15 cellular contexts compared by ENCODE assay signal in genomic region chr22:37237371-37238268, GRCh38. TPM values are rescaled to one million over a fixed set of nuclear protein-coding genes. Genes with fewer than 3 reads are reported as not detected.
DNase-seq lines count a peak whose midpoint lies in the region; ATAC-seq and TF ChIP-seq lines count a peak whose summit lies in the region.
"Had no signal": no experiment of that assay in that cellular context is flagged by ENCODE, and none has a peak within 500 bp of the region (broad histone marks: within the 10 kb centered on the region; RNA-seq: fewer than 3 reads in every experiment).

No MANE protein-coding gene starts in this region.

- H3K27me3 Mint-ChIP-seq in T-cell = no peaks in the 10 kb centered on the region
- H3K27me3 Mint-ChIP-seq in effector memory CD8-positive, alpha-beta T cell = no peaks in the 10 kb centered on the region

- TF ChIP-seq POLR2A in sigmoid colon (IDR thresholded peaks at IDR 0.05) = no peak
- no peak for TF ChIP-seq POLR2A in stomach (IDR thresholded peaks at IDR 0.05)

- peak; percentile 28 for DNase-seq in activated CD4-positive, CD25-positive, alpha-beta regulatory T cell treated with anti-CD3 and anti-CD28 coated beads, Interleukin-2, amount 50 U/mL, for 72 hours
- DNase-seq in T-cell (peak in 3 of 34 experiments; percentile 23 to 59 (median 48)), sigmoid colon (peak; percentile 39), NOMO-1 treated with dmso at 0.1 percent for 144 hours (lab: John Stamatoyannopoulos, UW; ENCODE audit: unreplicated experiment) (no peak), stomach (no peak)
- DNase-seq in effector memory CD8-positive, alpha-beta T cell = no peak
- DNase-seq: GF-D8, NCI-H1694, PC-9, testis had no signal

- peak overlapping the region; percentile 99 for H3K27ac Mint-ChIP-seq in T-cell
- peak overlapping the region; percentile 93 to 96 for H3K27ac Mint-ChIP-seq in effector memory CD8-positive, alpha-beta T cell

- no peak overlapping the region for H3K4me3 ChIP-seq in sigmoid colon
- no peak overlapping the region for H3K4me3 ChIP-seq in stomach
- H3K4me3 ChIP-seq: A549, PC-9, testis had no signal

- peak overlapping the region; percentile 80 to 97 (median 82) for H3K4me3 Mint-ChIP-seq in T-cell
- peak overlapping the region; percentile 88 to 98 for H3K4me3 Mint-ChIP-seq in effector memory CD8-positive, alpha-beta T cell
- H3K4me3 Mint-ChIP-seq: nephron had no signal

- peaks cover 0 to 82% (median 37%) of the 10 kb centered on the region in 3 donors for H3K27me3 ChIP-seq in sigmoid colon
- H3K27me3 ChIP-seq in stomach = peaks cover 0 to 89% (median 5%) of the 10 kb centered on the region in 3 donors
- H3K27me3 ChIP-seq: testis had no signal

- TF ChIP-seq CTCF in sigmoid colon (IDR thresholded peaks at IDR 0.05) = no peak
- no peak for TF ChIP-seq CTCF in stomach (IDR thresholded peaks at IDR 0.05)

- 78 to 83% methylated on average over 20 of the region's 20 CpGs for WGBS in sigmoid colon, 2 donors
- 66 to 78% (median 75%) methylated on average over 20 of the region's 20 CpGs for WGBS in stomach, 5 donors

- intact Hi-C loops in sigmoid colon (cut with DNase I) (no loop called here), stomach (cut with DNase I; ENCODE audit: low total_unique reads) (no loop called here)

- no peaks in the 10 kb centered on the region for H3K9me3 ChIP-seq in sigmoid colon
- no peaks in the 10 kb centered on the region for H3K9me3 ChIP-seq in stomach
- H3K9me3 ChIP-seq: A549, testis had no signal

- H3K36me3 ChIP-seq in sigmoid colon (no peaks in the 10 kb centered on the region), stomach (peaks cover 0 to 7% (median 0%) of the 10 kb centered on the region in 4 donors)

- no peaks in the 10 kb centered on the region for H3K4me1 ChIP-seq in sigmoid colon
- H3K4me1 ChIP-seq in stomach = peaks cover 0 to 77% (median 13%) of the 10 kb centered on the region in 4 donors

- peaks cover 96 to 100% (median 98%) of the 10 kb centered on the region in 3 donors for H3K4me1 Mint-ChIP-seq in T-cell
- H3K4me1 Mint-ChIP-seq in effector memory CD8-positive, alpha-beta T cell (ENCODE audit: low read depth in 2 of 2) = peaks cover 91 to 92% of the 10 kb centered on the region in 2 donors
- H3K4me1 Mint-ChIP-seq: nephron had no signal

- ATAC-seq in activated CD4-positive, CD25-positive, alpha-beta regulatory T cell treated with anti-CD3 and anti-CD28 coated beads, Interleukin-2, amount 50 U/mL, for 24 hours = no peak
- peak in 1 of 4 experiments; percentile 13 for ATAC-seq in T-cell (replicated peaks in 1 of 4)
- no peak for ATAC-seq in effector memory CD8-positive, alpha-beta T cell (replicated peaks)
- no peak for ATAC-seq in HG02870 (IDR thresholded peaks at IDR 0.05; ENCODE audit: unreplicated experiment)
- ATAC-seq: A549 had no signal

- peaks cover 50% of the 10 kb centered on the region for H3K36me3 Mint-ChIP-seq in T-cell
- peaks cover 90% of the 10 kb centered on the region for H3K36me3 Mint-ChIP-seq in effector memory CD8-positive, alpha-beta T cell (ENCODE audit: insufficient read depth)

- POLR2A ChIA-PET in T-cell (lab: Charles Lee) = interaction anchor here in 1 of 2 donors (0.9 kb wide), 1 partner anchor 72 kb away, joined by 3 read pairs; no protein-coding TSS in a partner anchor

- no peak overlapping the region for H3K27ac ChIP-seq in sigmoid colon
- H3K27ac ChIP-seq in stomach = peak overlapping the region in 2 of 5 donors; percentile 9 to 46
- H3K27ac ChIP-seq: A549, PC-9, testis had no signal

- no peaks in the 10 kb centered on the region for H3K9me3 Mint-ChIP-seq in T-cell
- H3K9me3 Mint-ChIP-seq in effector memory CD8-positive, alpha-beta T cell = no peaks in the 10 kb centered on the region
- H3K9me3 Mint-ChIP-seq: nephron had no signal

- TF ChIP-seq EP300 in sigmoid colon (IDR thresholded peaks at IDR 0.05) = no peak
- TF ChIP-seq EP300 in stomach (IDR thresholded peaks at IDR 0.05) = no peak

- CTCF ChIA-PET in T-cell (lab: Charles Lee) = interaction anchor here (0.9 to 3.4 kb wide), 9 partner anchors 8 to 158 kb away, joined by 3 to 36 read pairs (median 6); no protein-coding TSS in a partner anchor

RNA-seq across cellular contexts. Expression of gene RAC2, which starts 6.4 kb away (rescaled TPM):
- total RNA-seq in T-cell = 100 to 1,000 TPM; 353 to 413 (median 385) TPM
- 1 to 10 TPM; 3.0 to 8.0 (median 5.0) TPM for total RNA-seq in sigmoid colon
- polyA plus RNA-seq in sigmoid colon = 100 to 1,000 TPM in 1 of 3 donors, 10 to 100 TPM in 2; 14.8 to 138 (median 17.4) TPM
- 10 to 100 TPM in 3 of 5 donors, 1 to 10 TPM in 2; 1.8 to 50.4 (median 14.2) TPM for total RNA-seq in stomach
- 10 to 100 TPM; 17.6 to 23.8 (median 22.8) TPM for polyA plus RNA-seq in stomach

RNA-seq across cellular contexts. Expression of gene SSTR3, which starts 25.3 kb away (rescaled TPM):
- total RNA-seq in T-cell (1 to 10 TPM; 4.6 to 8.7 (median 5.3) TPM), sigmoid colon (under 1 TPM in 1 of 4 donors, not detected in 3; 0.36 TPM), stomach (under 1 TPM in 1 of 5 donors, not detected in 4; 0.37 TPM)
- polyA plus RNA-seq in sigmoid colon (1 to 10 TPM in 1 of 3 donors, not detected in 2; 1.7 TPM), stomach (under 1 TPM in 2 of 3 donors, not detected in 1; 0.05 to 0.12 TPM)
- total RNA-seq: chondrocyte, PC-9 had no signal
- polyA plus RNA-seq: A549 had no signal

RNA-seq across cellular contexts. Expression of gene CYTH4, which starts 44.7 kb away (rescaled TPM):
- total RNA-seq in T-cell (100 to 1,000 TPM; 146 to 181 (median 151) TPM), sigmoid colon (10 to 100 TPM in 1 of 4 donors, 1 to 10 TPM in 3; 6.1 to 22.0 (median 8.0) TPM), stomach (10 to 100 TPM in 2 of 5 donors, 1 to 10 TPM in 2, not detected in 1; 4.2 to 77.0 (median 12.5) TPM)
- polyA plus RNA-seq in sigmoid colon (10 to 100 TPM in 1 of 3 donors, 1 to 10 TPM in 2; 4.2 to 18.8 (median 5.1) TPM), stomach (1 to 10 TPM; 1.9 to 6.0 (median 5.0) TPM)
- total RNA-seq: chondrocyte, PC-9 had no signal

RNA-seq across cellular contexts. Expression of gene C1QTNF6, which starts 49.6 kb away (rescaled TPM):
- total RNA-seq in T-cell (10 to 100 TPM in 4 of 5 donors, 1 to 10 TPM in 1; 9.0 to 26.4 (median 22.0) TPM), sigmoid colon (1 to 10 TPM; 1.1 to 5.5 (median 1.6) TPM), stomach (10 to 100 TPM in 1 of 5 donors, 1 to 10 TPM in 2, under 1 TPM in 1, not detected in 1; 0.45 to 10.4 (median 3.0) TPM)
- polyA plus RNA-seq in sigmoid colon (10 to 100 TPM in 1 of 3 donors, 1 to 10 TPM in 2; 1.8 to 12.1 (median 1.8) TPM), stomach (1 to 10 TPM; 2.3 to 4.5 (median 4.1) TPM)

Comparison
In these comparisons a context has a peak if more than half of its experiments do, and no peak if none do; other contexts are left out.
1. DNase-seq: peak in activated CD4-positive, CD25-positive, alpha-beta regulatory T cell treated with anti-CD3 and anti-CD28 coated beads, Interleukin-2, amount 50 U/mL, for 72 hours (single experiment) and sigmoid colon (single experiment); none in effector memory CD8-positive, alpha-beta T cell (0 of 3), NOMO-1 treated with dmso at 0.1 percent for 144 hours (single experiment) and stomach (single experiment).
2. RNA of gene RAC2, which starts 6.4 kb away (total RNA-seq): 353 to 413 TPM in T-cell; 1.8 to 50.4 TPM in stomach and 3.0 to 8.0 TPM in sigmoid colon; every median in the first group is over 4 times any median in the second.
3. RNA of gene SSTR3, which starts 25.3 kb away (total RNA-seq): 4.6 to 8.7 TPM in T-cell; 0.36 TPM in sigmoid colon and 0.37 TPM in stomach; every median in the first group is over 4 times any median in the second.